Comparison of ENCODE assay signal across 17 cellular contexts in the genomic region with DNA sequence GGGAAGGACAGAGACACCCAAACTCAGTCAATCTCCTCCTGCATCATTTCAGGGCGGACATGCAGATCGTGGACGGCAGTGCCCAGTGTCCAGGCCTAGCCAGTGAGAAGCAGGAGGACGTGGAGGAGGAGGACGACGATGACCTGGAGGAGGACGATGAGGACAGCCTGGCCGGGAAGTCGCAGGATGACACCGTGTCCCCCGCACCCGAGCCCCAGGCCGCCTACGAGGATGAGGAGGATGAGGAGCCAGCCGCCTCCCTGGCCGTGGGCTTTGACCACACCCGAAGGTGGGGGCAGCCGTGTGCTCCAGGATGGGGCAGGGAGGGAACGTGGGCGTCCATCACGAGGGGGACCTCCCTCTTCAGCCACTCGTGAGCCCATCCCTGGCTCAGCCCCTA. TPM values are rescaled to one million over a fixed set of nuclear protein-coding genes. Genes with fewer than 3 reads are reported as not detected.
DNase-seq lines count a peak whose midpoint lies in the region; ATAC-seq, FAIRE-seq and TF ChIP-seq lines count a peak whose summit lies in the region.
"Had no signal": no experiment of that assay in that cellular context is flagged by ENCODE, and none has a peak within 500 bp of the region (broad histone marks: within the 10 kb centered on the region; RNA-seq: fewer than 3 reads in every experiment).

No MANE protein-coding gene starts in this region.

- H2BK12ac ChIP-seq in H1 (ENCODE audit: low read depth, low read length) (0 out of 2 replicates have a peak overlapping the region, but pooled peaks have one; percentile 17), neuronal stem cell (ENCODE audit: low read length) (peak overlapping the region; percentile 84)

- H2AFZ ChIP-seq in H1 (ENCODE audit: low read length) = no peak overlapping the region
- no peak overlapping the region for H2AFZ ChIP-seq in neuronal stem cell (ENCODE audit: low read length)
- H2AFZ ChIP-seq: GM23338 had no signal

- H2BK5ac ChIP-seq in H1 (ENCODE audit: low read depth, low read length) (no peak overlapping the region), neuronal stem cell (ENCODE audit: low read length) (no peak overlapping the region)

- 86% methylated on average over 18 of the region's 22 CpGs; no CpG with 5 or more reads in 1 of the 2 experiments for WGBS in H1 (ENCODE audit: extremely low coverage in 1 of 2, insufficient coverage in 1 of 2, insufficient read length in 1 of 2, insufficient replicate concordance in 2 of 2, low coverage in 1 of 2, low lambda C conversion rate in 2 of 2, missing lambda C conversion rate in 1 of 2), 2 experiments
- WGBS in neuronal stem cell (ENCODE audit: extremely low coverage in 2 of 2, insufficient read length in 2 of 2, insufficient replicate concordance in 1 of 2), 2 donors = no CpG with 5 or more reads among the region's 22 CpGs

- H3K9ac ChIP-seq in NT2/D1 (ENCODE audit: insufficient read length, low read depth) = peak overlapping the region; percentile 57
- no peak overlapping the region for H3K9ac ChIP-seq in H1 (replicated peaks in 1 of 4; ENCODE audit: extremely low read depth in 1 of 4, low read depth in 3 of 4, low read length in 3 of 4)
- H3K9ac ChIP-seq in neuronal stem cell (ENCODE audit: low read depth, low read length, poor library complexity) = peak overlapping the region; percentile 60

- H3K23me2 ChIP-seq in H1 (ENCODE audit: low read depth, low read length) = no peaks in the 10 kb centered on the region

- TF ChIP-seq RAD21 in H1 (IDR thresholded peaks at IDR 0.05 in 1 of 2, conservative IDR thresholded peaks at IDR 0.05 in 1 of 2; ENCODE audit: low read depth in 2 of 2, low read length in 2 of 2) = no peak

- TF ChIP-seq CTCF in H1 (IDR thresholded peaks at IDR 0.05; ENCODE audit: control extremely low read depth in 1 of 3, insufficient read depth in 1 of 3, low read depth in 1 of 3, low read length in 3 of 3) = no peak

- intact Hi-C loops in Right ventricle myocardium inferior (cut with DNase I) (no loop called here), left cardiac atrium (cut with DNase I) (no loop called here)

- H3K79me2 ChIP-seq in H1 (ENCODE audit: control insufficient read depth in 1 of 2, insufficient read depth in 2 of 2, low read length in 2 of 2) = no peaks in the 10 kb centered on the region

- no peak for TF ChIP-seq POLR2A in H1 (IDR thresholded peaks at IDR 0.05; ENCODE audit: control extremely low read depth in 1 of 2, low read depth in 2 of 2, low read length in 2 of 2)

- no peak overlapping the region for H3K4me3 ChIP-seq in NT2/D1 (ENCODE audit: insufficient read length, low read depth)
- H3K4me3 ChIP-seq in H1 (ENCODE audit: extremely low read depth in 1 of 4, insufficient read depth in 2 of 4, low read depth in 3 of 4, low read length in 4 of 4) = no peak overlapping the region
- no peak overlapping the region for H3K4me3 ChIP-seq in neuronal stem cell (ENCODE audit: low read length in 2 of 2)
- H3K4me3 ChIP-seq: A549, GM23338 had no signal

- H3K4me2 ChIP-seq in H1 (ENCODE audit: insufficient read depth in 1 of 2, low read depth in 2 of 2, low read length in 2 of 2) (no peak overlapping the region), neuronal stem cell (ENCODE audit: insufficient read depth, low read length, poor library complexity, severe bottlenecking) (no peak overlapping the region)
- H3K4me2 ChIP-seq: A549, GM23338 had no signal

- H3K79me1 ChIP-seq in H1 (ENCODE audit: low read depth, low read length) (no peaks in the 10 kb centered on the region), neuronal stem cell (ENCODE audit: low read depth, low read length) (peaks cover 9% of the 10 kb centered on the region)

- H3K23ac ChIP-seq in H1 (ENCODE audit: insufficient read length) (no peak overlapping the region), neuronal stem cell (ENCODE audit: low read depth, low read length, poor library complexity) (peak overlapping the region; percentile 96)

- H2AK5ac ChIP-seq in H1 (ENCODE audit: low read depth, low read length) (no peak overlapping the region), neuronal stem cell (ENCODE audit: low read depth, low read length) (peak overlapping the region; percentile 84)

- no peak overlapping the region; the same call in 1 of the 2 replicates for H3K18ac ChIP-seq in H1 (ENCODE audit: extremely low read depth, low read length)
- H3K18ac ChIP-seq in neuronal stem cell (ENCODE audit: low read length) = peak overlapping the region; percentile 71

- CTCF ChIA-PET in H1 (lab: Charles Lee; ENCODE audit: partially characterized antibody) = interaction anchor here (1.0 to 4.7 kb wide), 8 partner anchors 12 to 359 kb away, joined by 3 to 50 read pairs (median 3); no protein-coding TSS in a partner anchor

- H3K27me3 ChIP-seq in NT2/D1 (ENCODE audit: insufficient read depth, insufficient read length) (no peaks in the 10 kb centered on the region), H1 (replicated peaks in 1 of 4; ENCODE audit: control insufficient read depth in 3 of 4, extremely low read depth in 1 of 4, insufficient read depth in 3 of 4, low read length in 3 of 4) (no peaks in the 10 kb centered on the region), neuronal stem cell (ENCODE audit: control insufficient read depth in 3 of 3, insufficient read depth in 3 of 3, low read depth in 1 of 3, low read length in 3 of 3) (peaks cover 0 to 47% (median 0%) of the 10 kb centered on the region in 3 experiments)

- FAIRE-seq in H1 (lab: Jason Lieb, UNC) = no peak
- FAIRE-seq: A549, GM12891, GM19239 had no signal

- H4K91ac ChIP-seq in H1 (replicated peaks; ENCODE audit: insufficient read length, low read length) (no peak overlapping the region), neuronal stem cell (ENCODE audit: low read depth, low read length, poor library complexity) (no peak overlapping the region)

- no peak overlapping the region for H3K56ac ChIP-seq in H1 (replicated peaks; ENCODE audit: insufficient read length, low read depth, low read length)

- H3K14ac ChIP-seq in H1 (ENCODE audit: insufficient read length) (no peak overlapping the region), neuronal stem cell (ENCODE audit: low read length) (peak overlapping the region; percentile 71)

- no peaks in the 10 kb centered on the region for H3K9me3 ChIP-seq in NT2/D1 (ENCODE audit: insufficient read depth, low read length)
- no peaks in the 10 kb centered on the region for H3K9me3 ChIP-seq in H1 (ENCODE audit: insufficient read depth in 2 of 2, low read depth in 1 of 2, low read length in 1 of 2)
- H3K9me3 ChIP-seq in neuronal stem cell (replicated peaks in 1 of 2; ENCODE audit: control insufficient read depth in 2 of 2, insufficient read depth in 1 of 2, low read depth in 1 of 2, low read length in 2 of 2) = peaks cover 0 to 4% of the 10 kb centered on the region in 2 donors
- H3K9me3 ChIP-seq: A549 had no signal

- POLR2A ChIA-PET in H1 (lab: Charles Lee; ENCODE audit: partially characterized antibody) = interaction anchor here (0.7 to 1.2 kb wide), 2 partner anchors 9 to 54 kb away, joined by 3 to 5 read pairs; no protein-coding TSS in a partner anchor

- no peak overlapping the region for H4K5ac ChIP-seq in H1 (ENCODE audit: insufficient read length, low read depth, low read length)

- H2BK120ac ChIP-seq in H1 (replicated peaks; ENCODE audit: low read depth, low read length) (no peak overlapping the region), neuronal stem cell (ENCODE audit: low read depth, low read length) (no peak overlapping the region)

- no peak overlapping the region for H2BK20ac ChIP-seq in H1 (ENCODE audit: low read length)

- no peak overlapping the region for H3K4ac ChIP-seq in H1 (replicated peaks; ENCODE audit: insufficient read length, low read depth, low read length)
- H3K4ac ChIP-seq in neuronal stem cell (ENCODE audit: low read length) = no peak overlapping the region

- peak; percentile 53 for DNase-seq in Right ventricle myocardium inferior (ENCODE audit: missing footprints)
- no peak for DNase-seq in left cardiac atrium
- DNase-seq in NT2/D1 (ENCODE audit: low read depth, low spot score) = no peak
- DNase-seq in H1 (ENCODE audit: low read depth in 1 of 2, low spot score in 2 of 2) = no peak
- no peak for DNase-seq in neuronal stem cell (ENCODE audit: low spot score)
- no peak for DNase-seq in GDM1 (lab: John Stamatoyannopoulos, UW)
- DNase-seq: AML-193; CD4-positive, alpha-beta T cell; DND-41; EL had no signal

- H3K4me1 ChIP-seq in NT2/D1 (ENCODE audit: insufficient read depth, insufficient read length) (peaks cover 14% of the 10 kb centered on the region), H1 (replicated peaks in 1 of 4; ENCODE audit: control insufficient read depth in 3 of 4, insufficient read depth in 4 of 4, low read length in 3 of 4) (peaks cover 0 to 7% (median 1%) of the 10 kb centered on the region in 4 experiments; a peak in 3 of 7 replicates), neuronal stem cell (ENCODE audit: control insufficient read depth in 2 of 2, insufficient read depth in 1 of 2, low read depth in 1 of 2, low read length in 2 of 2) (peaks cover 0 to 4% of the 10 kb centered on the region in 2 donors)
- H3K4me1 ChIP-seq: A549 had no signal

- H3K36me3 ChIP-seq in NT2/D1 (ENCODE audit: insufficient read depth, insufficient read length, low read length) (no peaks in the 10 kb centered on the region), H1 (ENCODE audit: control insufficient read depth in 2 of 4, insufficient read depth in 4 of 4, low read length in 3 of 4) (no peaks in the 10 kb centered on the region), neuronal stem cell (replicated peaks in 1 of 2; ENCODE audit: control insufficient read depth in 2 of 2, insufficient read depth in 2 of 2, low read length in 2 of 2) (peaks cover 0 to 8% of the 10 kb centered on the region in 2 donors)

- peak overlapping the region; percentile 51; the same call in 1 of the 2 replicates for H4K8ac ChIP-seq in H1 (ENCODE audit: extremely low read depth, insufficient read depth, low read length)
- peak overlapping the region; percentile 43 for H4K8ac ChIP-seq in neuronal stem cell (ENCODE audit: low read depth, low read length)

- ATAC-seq in Right ventricle myocardium inferior (no peak), left cardiac atrium (no peak), GM21390 (IDR thresholded peaks at IDR 0.05; ENCODE audit: unreplicated experiment) (no peak)

- H3K27ac ChIP-seq in H1 (ENCODE audit: low read depth, low read length) (no peak overlapping the region), neuronal stem cell (replicated peaks; ENCODE audit: low read length) (no peak overlapping the region)
- H3K27ac ChIP-seq: 22Rv1, A549, C4-2B had no signal

- no peak for TF ChIP-seq EP300 in H1 (IDR thresholded peaks at IDR 0.05; ENCODE audit: borderline replicate concordance in 1 of 2, low read depth in 2 of 2, low read length in 2 of 2)

- H2BK15ac ChIP-seq in H1 (ENCODE audit: low read length) (peak overlapping the region; percentile 81; the same call in 1 of the 2 replicates), neuronal stem cell (ENCODE audit: low read length) (peak overlapping the region; percentile 81)

- H4K20me1 ChIP-seq in H1 (replicated peaks in 1 of 2; ENCODE audit: control insufficient read depth in 1 of 2, insufficient read depth in 2 of 2, low read length in 2 of 2) = peaks cover 0 to 11% of the 10 kb centered on the region in 2 experiments

RNA-seq across cellular contexts. Expression of gene ARHGEF16, which starts 23.6 kb away (rescaled TPM):
- 1.4 TPM for total RNA-seq in Right ventricle myocardium inferior
- total RNA-seq in left cardiac atrium = 1 to 10 TPM in 1 of 2 donors, under 1 TPM in 1; 0.68 to 2.3 TPM
- total RNA-seq in H1 (2021; fragmentation: NEBNext Ultra II Directional; extraction: Animal tissue kit (Norgen Biotek cat#: 25700)) = 20.0 and 20.7 TPM in 2 replicates
- polyA plus RNA-seq in H1 (2011; rRNA removed) = 18.3 and 25.0 TPM in 2 replicates
- 20.5 TPM for polyA plus RNA-seq in H1 (2011; cell fraction: cytosol; rRNA removed)
- polyA plus RNA-seq in H1 (2011; cell fraction: nucleus; rRNA removed) = 55.6 TPM
- 11.4 to 18.1 TPM (median 16.6 TPM) in 4 replicates for polyA plus RNA-seq in H1 (2012, experiment 1 of 2)
- polyA plus RNA-seq in H1 (2012, experiment 2 of 2) = 15.7 TPM
- polyA plus RNA-seq in H1 (2013, experiment 1 of 2) = 8.9 TPM
- 7.8 TPM for polyA plus RNA-seq in H1 (2013, experiment 2 of 2)
- 32.5 and 33.4 TPM in 2 replicates for polyA minus RNA-seq in H1 (2011; rRNA and poly(A)+ RNA removed)
- 10.1 TPM for polyA minus RNA-seq in H1 (2011; cell fraction: cytosol; rRNA and poly(A)+ RNA removed)
- 24.2 TPM for polyA minus RNA-seq in H1 (2011; cell fraction: nucleus; rRNA and poly(A)+ RNA removed)
- polyA plus RNA-seq in neuronal stem cell (2013, experiment 1 of 2) = 1.5 TPM
- 1.4 TPM for polyA plus RNA-seq in neuronal stem cell (2013, experiment 2 of 2)

Comparison
In these comparisons a context has a peak if more than half of its experiments do, and no peak if none do; other contexts are left out.
1. H3K9ac ChIP-seq: peak in NT2/D1 (single experiment) and neuronal stem cell (single experiment); none in H1 (0 of 4).